In the genomic region with DNA sequence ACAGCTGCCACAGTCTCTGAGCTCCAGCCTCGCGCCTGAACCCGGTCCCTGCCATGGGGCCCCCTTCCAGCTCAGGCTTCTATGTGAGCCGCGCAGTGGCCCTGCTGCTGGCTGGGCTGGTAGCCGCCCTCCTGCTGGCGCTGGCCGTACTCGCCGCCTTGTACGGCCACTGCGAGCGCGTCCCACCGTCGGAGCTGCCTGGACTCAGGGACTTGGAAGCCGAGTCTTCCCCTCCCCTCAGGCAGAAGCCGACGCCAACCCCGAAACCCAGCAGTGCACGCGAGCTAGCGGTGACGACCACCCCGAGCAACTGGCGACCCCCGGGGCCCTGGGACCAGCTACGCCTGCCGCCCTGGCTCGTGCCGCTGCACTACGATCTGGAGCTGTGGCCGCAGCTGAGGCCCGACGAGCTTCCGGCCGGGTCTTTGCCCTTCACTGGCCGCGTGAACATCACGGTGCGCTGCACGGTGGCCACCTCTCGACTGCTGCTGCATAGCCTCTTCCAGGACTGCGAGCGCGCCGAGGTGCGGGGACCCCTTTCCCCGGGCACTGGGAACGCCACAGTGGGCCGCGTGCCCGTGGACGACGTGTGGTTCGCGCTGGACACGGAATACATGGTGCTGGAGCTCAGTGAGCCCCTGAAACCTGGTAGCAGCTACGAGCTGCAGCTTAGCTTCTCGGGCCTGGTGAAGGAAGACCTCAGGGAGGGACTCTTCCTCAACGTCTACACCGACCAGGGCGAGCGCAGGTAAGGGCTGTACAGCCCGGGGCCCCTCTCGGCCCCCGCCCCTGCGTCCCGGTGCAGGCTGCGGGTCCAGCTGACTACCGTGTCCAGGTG, we compare ENCODE assay signal across 8 cellular contexts. TPM values are rescaled to one million over a fixed set of nuclear protein-coding genes. Genes with fewer than 3 reads are reported as not detected.
DNase-seq lines count a peak whose midpoint lies in the region; ATAC-seq lines count a peak whose summit lies in the region.

No MANE protein-coding gene starts in this region.

- intact Hi-C loops in left cardiac atrium (cut with DNase I): no loop called here
- intact Hi-C loops in sciatic nerve (cut with DNase I): no loop called here

- H3K4me1 Mint-ChIP-seq in activated CD8-positive, alpha-beta T cell treated with anti-CD3 and anti-CD28 coated beads, Interleukin-2, amount 10 ng/mL, durations not matched to agents 7 days and 5 days (ENCODE audit: low read depth): peaks cover 8% of the 10 kb centered on the region

- ATAC-seq in GM18907 (IDR thresholded peaks at IDR 0.05; ENCODE audit: unreplicated experiment) (peak; percentile 63), left cardiac atrium (peak; percentile 81 to 85), sciatic nerve (peak; percentile 71), GM19467 (IDR thresholded peaks at IDR 0.05; ENCODE audit: unreplicated experiment) (no peak), HG03108 (IDR thresholded peaks at IDR 0.05; ENCODE audit: unreplicated experiment) (no peak)
- ATAC-seq in activated CD8-positive, alpha-beta T cell treated with anti-CD3 and anti-CD28 coated beads, Interleukin-2, amount 10 ng/mL, durations not matched to agents 7 days and 5 days: peak; percentile 33

- POLR2A ChIA-PET in activated CD8-positive, alpha-beta T cell treated with anti-CD3 and anti-CD28 coated beads, Interleukin-2, amount 10 ng/mL, durations not matched to agents 7 days and 5 days (lab: Charles Lee): no interaction called here

- H3K9me3 Mint-ChIP-seq in activated CD8-positive, alpha-beta T cell treated with anti-CD3 and anti-CD28 coated beads, Interleukin-2, amount 10 ng/mL, durations not matched to agents 7 days and 5 days (ENCODE audit: insufficient read depth): no peaks in the 10 kb centered on the region

- no peaks in the 10 kb centered on the region for H3K36me3 Mint-ChIP-seq in activated CD8-positive, alpha-beta T cell treated with anti-CD3 and anti-CD28 coated beads, Interleukin-2, amount 10 ng/mL, durations not matched to agents 7 days and 5 days (ENCODE audit: low read depth)

- H3K27ac Mint-ChIP-seq in activated CD8-positive, alpha-beta T cell treated with anti-CD3 and anti-CD28 coated beads, Interleukin-2, amount 10 ng/mL, durations not matched to agents 7 days and 5 days: no peak overlapping the region

- peaks cover 53% of the 10 kb centered on the region for H3K27me3 Mint-ChIP-seq in activated CD8-positive, alpha-beta T cell treated with anti-CD3 and anti-CD28 coated beads, Interleukin-2, amount 10 ng/mL, durations not matched to agents 7 days and 5 days (ENCODE audit: low read depth)

- CTCF ChIA-PET in activated CD8-positive, alpha-beta T cell treated with anti-CD3 and anti-CD28 coated beads, Interleukin-2, amount 10 ng/mL, durations not matched to agents 7 days and 5 days (lab: Charles Lee): interaction anchor here (1.2 to 1.8 kb wide), 2 partner anchors 9 to 11 kb away, joined by 3 to 4 read pairs; no protein-coding TSS in a partner anchor

- H3K4me3 Mint-ChIP-seq in activated CD8-positive, alpha-beta T cell treated with anti-CD3 and anti-CD28 coated beads, Interleukin-2, amount 10 ng/mL, durations not matched to agents 7 days and 5 days: no peak overlapping the region

- DNase-seq in activated CD8-positive, alpha-beta T cell treated with anti-CD3 and anti-CD28 coated beads, Interleukin-2, amount 10 ng/mL, durations not matched to agents 7 days and 5 days: no peak
- DNase-seq in left cardiac atrium (peak; percentile 49), sciatic nerve (ENCODE audit: low spot score) (peak; percentile 59), CD1c-positive myeloid dendritic cell (ENCODE audit: extremely low spot score) (no peak), LoVo (ENCODE audit: low spot score) (no peak)

RNA-seq across cellular contexts. Expression of a gene that starts 0.5 kb away (rescaled TPM):
- not detected for total RNA-seq in activated CD8-positive, alpha-beta T cell treated with anti-CD3 and anti-CD28 coated beads, Interleukin-2, amount 10 ng/mL, durations not matched to agents 7 days and 5 days
- total RNA-seq in left cardiac atrium (1 to 10 TPM in 1 of 2 donors, under 1 TPM in 1; 0.65 to 3.9 TPM), sciatic nerve (5.6 TPM)

Comparison
In these comparisons a context has a peak if more than half of its experiments do, and no peak if none do; other contexts are left out.
1. ATAC-seq: peak in GM18907 (single experiment), activated CD8-positive, alpha-beta T cell treated with anti-CD3 and anti-CD28 coated beads, Interleukin-2, amount 10 ng/mL, durations not matched to agents 7 days and 5 days (single experiment), left cardiac atrium (2 of 2) and sciatic nerve (single experiment); none in GM19467 (single experiment) and HG03108 (single experiment).
2. DNase-seq: peak in left cardiac atrium (single experiment) and sciatic nerve (single experiment); none in activated CD8-positive, alpha-beta T cell treated with anti-CD3 and anti-CD28 coated beads, Interleukin-2, amount 10 ng/mL, durations not matched to agents 7 days and 5 days (single experiment), CD1c-positive myeloid dendritic cell (single experiment) and LoVo (single experiment).